ENCODE assay signal across 8 cellular contexts in the genomic region with DNA sequence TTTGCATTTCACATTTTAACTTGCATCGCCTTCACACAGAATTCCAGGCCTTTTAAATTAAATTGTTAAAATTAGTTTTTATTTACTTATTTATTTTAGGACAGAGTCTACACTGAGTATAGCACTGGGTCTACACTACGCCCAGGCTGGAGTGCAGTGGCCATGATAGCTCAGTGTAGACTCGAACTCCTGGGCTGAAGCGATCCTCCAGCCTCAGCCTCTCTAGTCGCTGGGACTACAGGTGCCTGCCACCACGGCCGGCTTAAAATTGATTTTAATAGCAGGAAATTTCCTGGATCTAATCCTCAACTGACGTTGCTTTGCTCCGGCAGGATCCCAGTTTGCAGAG. TPM values are rescaled to one million over a fixed set of nuclear protein-coding genes. Genes with fewer than 3 reads are reported as not detected.
A peak's percentile ranks its signal among the peaks of the same experiment; 100 is the strongest.
DNase-seq lines count a peak whose midpoint lies in the region; ATAC-seq, FAIRE-seq and TF ChIP-seq lines count a peak whose summit lies in the region.

No MANE protein-coding gene starts in this region.

- FAIRE-seq in frontal cortex (lab: Jason Lieb, UNC), result no peak

- H3K4me3 ChIP-seq in heart right ventricle (peak overlapping the region; percentile 61 to 99 (median 78)), skeletal muscle satellite cell (ENCODE audit: low read length) (peak overlapping the region; percentile 95)

- TF ChIP-seq CTCF in VCaP (conservative IDR thresholded peaks at IDR 0.05), result no peak
- no peak for TF ChIP-seq CTCF in heart right ventricle (IDR thresholded peaks at IDR 0.05)

- 46 to 48% methylated on average over 9 of the region's 9 CpGs for WGBS in heart right ventricle, 2 donors

- H3K9ac ChIP-seq in skeletal muscle satellite cell (ENCODE audit: low read depth, low read length), result peak overlapping the region; percentile 99

- DNase-seq in heart right ventricle (no peak), frontal cortex (ENCODE audit: low spot score in 2 of 2) (no peak), inferior parietal cortex (ENCODE audit: extremely low spot score) (no peak), SKM-1 treated with dmso at 0.1 percent for 144 hours (lab: John Stamatoyannopoulos, UW; ENCODE audit: unreplicated experiment) (no peak)

- H3K27me3 ChIP-seq in heart right ventricle (no peaks in the 10 kb centered on the region), skeletal muscle satellite cell (ENCODE audit: control insufficient read depth, insufficient read depth, low read length) (no peaks in the 10 kb centered on the region)

- peak overlapping the region; percentile 95 for H3K27ac ChIP-seq in VCaP
- peak overlapping the region in 9 of 10 donors; percentile 74 to 92 (median 87) for H3K27ac ChIP-seq in heart right ventricle

- intact Hi-C loops in heart right ventricle (cut with DNase I), result loop anchor here in 3 of 10 donors (5.0 kb wide), 1 partner anchor 38 kb away; a partner anchor contains a TSS

- H3K4me1 ChIP-seq in heart right ventricle (peaks cover 0 to 16% (median 0%) of the 10 kb centered on the region in 9 donors), skeletal muscle satellite cell (ENCODE audit: control insufficient read depth, insufficient read depth, low read length) (no peaks in the 10 kb centered on the region)

- peak; percentile 16 for ATAC-seq in GM18909 (IDR thresholded peaks at IDR 0.05; ENCODE audit: poor library complexity, unreplicated experiment)
- ATAC-seq in heart right ventricle, result peak in 7 of 8 donors; percentile 28 to 65 (median 49)
- ATAC-seq in GM19397 (IDR thresholded peaks at IDR 0.05; ENCODE audit: unreplicated experiment), result no peak

- H3K36me3 ChIP-seq in heart right ventricle (peaks cover 0 to 11% (median 0%) of the 10 kb centered on the region in 9 donors), skeletal muscle satellite cell (ENCODE audit: insufficient read depth, low read length) (no peaks in the 10 kb centered on the region)

- peak overlapping the region; percentile 93 for H3K4me2 ChIP-seq in skeletal muscle satellite cell (ENCODE audit: low read length)

- H3K9me3 ChIP-seq in heart right ventricle (peaks cover 0 to 65% (median 31%) of the 10 kb centered on the region in 11 donors), skeletal muscle satellite cell (replicated peaks; ENCODE audit: low read length) (peaks cover 25% of the 10 kb centered on the region)

RNA-seq across cellular contexts. Expression of a gene that starts 0.3 kb away (rescaled TPM):
- total RNA-seq in heart right ventricle, result 1 to 10 TPM; 2.1 to 6.8 (median 4.7) TPM
- polyA plus RNA-seq in heart right ventricle, result 1 to 10 TPM; 1.1 to 2.9 TPM
- 1.5 and 2.2 TPM in 2 replicates for total RNA-seq in skeletal muscle satellite cell (2012; rRNA removed)
- 20.0 TPM for total RNA-seq in frontal cortex

RNA-seq across cellular contexts. Expression of a gene that starts 34.0 kb away (rescaled TPM):
- total RNA-seq in heart right ventricle (10 to 100 TPM; 13.4 to 24.2 (median 18.7) TPM), frontal cortex (158 TPM)
- 10 to 100 TPM; 12.4 to 14.3 TPM for polyA plus RNA-seq in heart right ventricle
- 17.7 and 23.2 TPM in 2 replicates for total RNA-seq in skeletal muscle satellite cell (2012; rRNA removed)

RNA-seq across cellular contexts. Expression of a gene that starts 38.8 kb away (rescaled TPM):
- total RNA-seq in heart right ventricle (10 to 100 TPM; 11.4 to 19.6 (median 13.4) TPM), frontal cortex (11.4 TPM)
- 10 to 100 TPM in 1 of 2 donors, 1 to 10 TPM in 1; 6.9 to 16.2 TPM for polyA plus RNA-seq in heart right ventricle
- 7.9 and 10.9 TPM in 2 replicates for total RNA-seq in skeletal muscle satellite cell (2012; rRNA removed)
